1 cellular context compared by ENCODE assay signal in genomic region chr2:20103514-20103913, GRCh38.
TF ChIP-seq lines count a peak whose summit lies in the region.

No MANE protein-coding gene starts in this region.

TF ChIP-seq in GM23338, 12 proteins besides CTCF, POLR2A, EP300 and RAD21 (continued from another document):
- TF ChIP-seq ZNF462 (CRISPR knock-in tag; IDR thresholded peaks at IDR 0.05) (no peak), REST (IDR thresholded peaks at IDR 0.05; ENCODE audit: unreplicated experiment) (no peak), POLR2AphosphoS5 (IDR thresholded peaks at IDR 0.05; ENCODE audit: low read depth) (no peak), STAT1 (IDR thresholded peaks at IDR 0.05; ENCODE audit: unreplicated experiment) (no peak)
